ENCODE assay signal across 14 cellular contexts in the genomic region with DNA sequence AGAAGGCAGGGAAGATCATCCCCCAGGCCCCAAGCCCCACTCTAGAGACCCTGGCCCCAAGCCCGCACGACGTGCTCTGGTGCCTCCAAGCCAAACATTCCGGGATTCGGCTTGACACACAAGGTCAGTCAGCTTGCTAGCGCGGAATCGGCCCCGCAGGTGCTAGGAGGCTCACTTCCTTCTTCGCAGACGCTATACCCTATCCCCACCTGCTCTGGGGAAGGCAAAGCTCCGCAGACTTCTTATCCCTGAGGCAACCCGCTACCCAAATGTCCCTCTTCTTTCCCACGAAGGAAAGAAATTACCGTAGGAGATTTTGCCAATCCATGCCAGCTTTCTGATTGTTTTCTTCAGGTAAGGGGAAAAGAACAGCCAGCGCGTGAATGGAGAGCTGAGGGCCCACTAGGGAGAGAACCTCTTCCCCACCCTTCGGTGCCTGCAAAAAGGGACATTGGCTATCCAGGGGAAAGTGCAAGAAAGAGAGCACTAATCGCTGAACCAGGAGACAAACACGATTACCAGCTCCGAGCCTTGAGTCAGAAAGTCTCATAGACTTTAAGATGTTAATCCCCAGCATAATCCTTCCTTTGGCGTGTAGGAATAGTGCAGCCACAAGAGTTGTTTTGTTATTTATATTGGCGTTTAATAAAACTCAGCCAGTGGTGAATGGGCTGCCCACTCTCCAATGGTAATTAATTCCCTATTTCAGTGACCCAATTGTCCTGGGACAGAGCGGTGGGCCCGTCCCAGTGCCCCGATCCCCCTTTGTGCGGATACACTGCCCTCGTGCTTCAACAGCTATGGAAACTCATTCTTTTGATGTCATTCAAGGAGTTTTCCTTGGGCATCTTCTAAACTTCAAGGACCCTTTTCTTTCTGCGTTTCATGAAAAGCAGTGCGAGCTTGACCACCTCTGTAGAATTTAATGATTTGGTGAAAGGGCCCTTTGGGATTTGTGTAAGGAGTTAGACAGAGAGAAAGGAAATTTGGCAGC. TPM values are rescaled to one million over a fixed set of nuclear protein-coding genes. Genes with fewer than 3 reads are reported as not detected.
A peak's percentile ranks its signal among the peaks of the same experiment; 100 is the strongest.
DNase-seq lines count a peak whose midpoint lies in the region; ATAC-seq and TF ChIP-seq lines count a peak whose summit lies in the region.
"Had no signal": no experiment of that assay in that cellular context is flagged by ENCODE, and none has a peak within 500 bp of the region (broad histone marks: within the 10 kb centered on the region; RNA-seq: fewer than 3 reads in every experiment).

No MANE protein-coding gene starts in this region.

- H3K36me3 Mint-ChIP-seq in brain = no peaks in the 10 kb centered on the region

- no peaks in the 10 kb centered on the region for H3K36me3 ChIP-seq in neutrophil
- H3K36me3 ChIP-seq: colonic mucosa, SJSA1 had no signal

- in situ Hi-C loops in ACHN (cut with HindIII; ENCODE audit: low pct_ligation_motif_present, low pct_unique_long_range_greater_than_20kb, low sequenced_read_pairs) = no loop called here

- peaks cover 96% of the 10 kb centered on the region for H3K27me3 Mint-ChIP-seq in brain

- peaks cover 60% of the 10 kb centered on the region for H3K4me1 Mint-ChIP-seq in brain

- TF ChIP-seq CTCF in brain (conservative IDR thresholded peaks at IDR 0.05) (no peak), neutrophil (IDR thresholded peaks at IDR 0.05) (no peak)

- no peak overlapping the region for H3K27ac ChIP-seq in neutrophil
- H3K27ac ChIP-seq: colonic mucosa, GM23248, SJSA1 had no signal

- peaks cover 40 to 58% of the 10 kb centered on the region in 2 experiments for H3K4me1 ChIP-seq in neutrophil (ENCODE audit: control insufficient read depth in 1 of 2, insufficient read depth in 1 of 2, low read depth in 1 of 2, low read length in 1 of 2)

- peaks cover 98% of the 10 kb centered on the region for H3K27me3 ChIP-seq in neutrophil

- ATAC-seq in HG02870 (IDR thresholded peaks at IDR 0.05; ENCODE audit: unreplicated experiment) = peak; percentile 17

- H3K9me3 Mint-ChIP-seq in brain = peaks cover 3 to 35% (median 24%) of the 10 kb centered on the region in 5 experiments

- peak overlapping the region; percentile 19 to 35 for H3K4me3 ChIP-seq in neutrophil (ENCODE audit: low read depth in 1 of 2, low read length in 1 of 2)
- H3K4me3 ChIP-seq: colonic mucosa, GM23248, SJSA1 had no signal

- peak; percentile 35 for DNase-seq in NCI-H748 (lab: John Stamatoyannopoulos, UW; ENCODE audit: unreplicated experiment)
- DNase-seq in NCI-H748 treated with DMSO at 0.1 percent for 48 hours (lab: John Stamatoyannopoulos, UW) = no peak
- DNase-seq in dermis blood vessel endothelial cell = no peak
- DNase-seq in iPS-NIHi11 (ENCODE audit: low spot score) = no peak
- DNase-seq in ACHN = no peak
- DNase-seq: colonic mucosa; GM23248; stimulated activated CD4-positive, alpha-beta T cell treated with anti-CD3 and anti-CD28 coated beads, Interleukin-4, amount 100 ng/mL, for 1 hour had no signal

- peak overlapping the region in 1 of 5 experiments; percentile 52 for H3K27ac Mint-ChIP-seq in brain

- H3K4me3 Mint-ChIP-seq in brain = peak overlapping the region; percentile 10 to 87 (median 80)

- no peaks in the 10 kb centered on the region for H3K9me3 ChIP-seq in neutrophil
- H3K9me3 ChIP-seq: colonic mucosa, SJSA1 had no signal

RNA-seq across cellular contexts. Expression of gene NEUROG2, which starts 5.4 kb away (rescaled TPM):
- 0.19 TPM for polyA plus RNA-seq in brain (ENCODE audit: insufficient read depth, low read depth, low replicate concordance)
- total RNA-seq in dermis blood vessel endothelial cell = not detected in 2 replicates
- total RNA-seq: colonic mucosa, GM23248, omental fat pad, SJSA1, ureter had no signal
- polyA plus RNA-seq: GM23248 had no signal
